Comparison of ENCODE assay signal across 13 cellular contexts in genomic region chr19:35754365-35755139, GRCh38. TPM values are rescaled to one million over a fixed set of nuclear protein-coding genes. Genes with fewer than 3 reads are reported as not detected.
DNase-seq lines count a peak whose midpoint lies in the region; ATAC-seq and TF ChIP-seq lines count a peak whose summit lies in the region.
"Had no signal": no experiment of that assay in that cellular context is flagged by ENCODE, and none has a peak within 500 bp of the region (broad histone marks: within the 10 kb centered on the region; RNA-seq: fewer than 3 reads in every experiment).

No MANE protein-coding gene starts in this region.

- peak overlapping the region; percentile 91 for H3K9ac ChIP-seq in smooth muscle cell (ENCODE audit: low read depth)

- H3K9me3 ChIP-seq in Caco-2 (no peaks in the 10 kb centered on the region), right atrium auricular region (no peaks in the 10 kb centered on the region), smooth muscle cell (replicated peaks; ENCODE audit: low read depth) (no peaks in the 10 kb centered on the region)

- H3K4me1 ChIP-seq in Caco-2 (peaks cover 6% of the 10 kb centered on the region), right atrium auricular region (peaks cover 0 to 44% of the 10 kb centered on the region in 2 donors), smooth muscle cell (ENCODE audit: low read depth) (peaks cover 28% of the 10 kb centered on the region)

- no TSS peak for BruUV-seq in Caco-2 (replicated peaks; lab: Mats Ljungman, UMichigan)

- H3K4me3 ChIP-seq in Caco-2 (ENCODE audit: low read depth, low read length), result no peak overlapping the region
- H3K4me3 ChIP-seq in right atrium auricular region, result peak overlapping the region in 1 of 2 donors; percentile 93
- peak overlapping the region; percentile 69 for H3K4me3 ChIP-seq in smooth muscle cell

- 79% methylated on average over 13 of the region's 13 CpGs for WGBS in smooth muscle cell (ENCODE audit: low lambda C conversion rate)

- H3K4me1 Mint-ChIP-seq in Caco-2 (ENCODE audit: low read depth, unreplicated experiment), result peaks cover 11% of the 10 kb centered on the region
- H3K4me1 Mint-ChIP-seq in activated T-helper 17 cell treated with anti-CD3 and anti-CD28 coated beads, Interleukin-2, amount 50 U/mL, for 72 hours, result peaks cover 12% of the 10 kb centered on the region

- no peaks in the 10 kb centered on the region for H3K27me3 Mint-ChIP-seq in Caco-2 (ENCODE audit: insufficient read depth, unreplicated experiment)
- no peaks in the 10 kb centered on the region for H3K27me3 Mint-ChIP-seq in activated T-helper 17 cell treated with anti-CD3 and anti-CD28 coated beads, Interleukin-2, amount 50 U/mL, for 72 hours

- no peak overlapping the region for H2AFZ ChIP-seq in smooth muscle cell (ENCODE audit: low read depth)

- TF ChIP-seq CTCF in Caco-2 (IDR thresholded peaks at IDR 0.05; ENCODE audit: insufficient read depth in 1 of 2, low read depth in 1 of 2, low read length in 1 of 2, severe bottlenecking in 1 of 2, unreplicated experiment in 1 of 2) (no peak), right atrium auricular region (IDR thresholded peaks at IDR 0.05) (no peak), smooth muscle cell (IDR thresholded peaks at IDR 0.05; ENCODE audit: borderline replicate concordance, insufficient read depth, poor library complexity, severe bottlenecking) (no peak)

- DNase-seq in Caco-2 (no peak), right atrium auricular region (ENCODE audit: low spot score) (no peak), smooth muscle cell (lab: John Stamatoyannopoulos, UW; ENCODE audit: unreplicated experiment) (no peak), HUDEP-2 (lab: John Stamatoyannopoulos, UW; ENCODE audit: unreplicated experiment in 76 of 76) (no peak)
- DNase-seq: CD8-positive, alpha-beta memory T cell; dermis blood vessel endothelial cell; mesendoderm; NCI-H510A treated with DMSO at 0.1 percent for 48 hours; RPMI8226 had no signal

- H3K79me2 ChIP-seq in smooth muscle cell (ENCODE audit: low read depth), result peaks cover 26% of the 10 kb centered on the region

- peaks cover 19% of the 10 kb centered on the region for H4K20me1 ChIP-seq in smooth muscle cell (ENCODE audit: low read depth)

- H3K36me3 ChIP-seq in Caco-2 (ENCODE audit: control insufficient read depth, insufficient read depth, low read length) (no peaks in the 10 kb centered on the region), right atrium auricular region (peaks cover 28% of the 10 kb centered on the region), smooth muscle cell (ENCODE audit: low read depth) (no peaks in the 10 kb centered on the region)

- ATAC-seq in activated T-helper 17 cell treated with anti-CD3 and anti-CD28 coated beads, Interleukin-2, amount 50 U/mL, for 72 hours (replicated peaks), result no peak
- ATAC-seq in HG03354 (IDR thresholded peaks at IDR 0.05; ENCODE audit: poor library complexity, severe bottlenecking, unreplicated experiment) (no peak), GM21619 (IDR thresholded peaks at IDR 0.05; ENCODE audit: unreplicated experiment) (no peak), HG03095 (IDR thresholded peaks at IDR 0.05; ENCODE audit: unreplicated experiment) (no peak)

- H3K9me3 Mint-ChIP-seq in Caco-2 (ENCODE audit: unreplicated experiment), result no peaks in the 10 kb centered on the region
- H3K9me3 Mint-ChIP-seq in activated T-helper 17 cell treated with anti-CD3 and anti-CD28 coated beads, Interleukin-2, amount 50 U/mL, for 72 hours, result no peaks in the 10 kb centered on the region

- CTCF ChIA-PET in Caco-2 (lab: Charles Lee), result no interaction called here

- H3K27ac ChIP-seq in right atrium auricular region (peak overlapping the region; percentile 97 to 98), smooth muscle cell (ENCODE audit: low read depth) (peak overlapping the region; percentile 99)

- intact Hi-C loops in Caco-2 (cut with micrococcal nuclease; ENCODE audit: unreplicated experiment), result loop anchor here (5.0 kb wide), 1 partner anchor 107 kb away; the partner anchor contains the start of gene COX6B1

- no peak overlapping the region for H3K27ac Mint-ChIP-seq in Caco-2 (ENCODE audit: unreplicated experiment)
- no peak overlapping the region for H3K27ac Mint-ChIP-seq in activated T-helper 17 cell treated with anti-CD3 and anti-CD28 coated beads, Interleukin-2, amount 50 U/mL, for 72 hours

- no peaks in the 10 kb centered on the region for H3K27me3 ChIP-seq in Caco-2 (replicated peaks; ENCODE audit: control insufficient read depth, insufficient read depth, low read length)
- H3K27me3 ChIP-seq in right atrium auricular region, result no peaks in the 10 kb centered on the region
- no peaks in the 10 kb centered on the region for H3K27me3 ChIP-seq in smooth muscle cell (ENCODE audit: low read depth)

- POLR2A ChIA-PET in Caco-2 (lab: Charles Lee), result no interaction called here

- peaks cover 27% of the 10 kb centered on the region for H3F3A ChIP-seq in smooth muscle cell (ENCODE audit: low read depth)

- H3K4me2 ChIP-seq in smooth muscle cell, result peak overlapping the region; percentile 86

- peaks cover 33% of the 10 kb centered on the region for H3K36me3 Mint-ChIP-seq in Caco-2 (ENCODE audit: insufficient read depth, unreplicated experiment)
- peaks cover 12% of the 10 kb centered on the region for H3K36me3 Mint-ChIP-seq in activated T-helper 17 cell treated with anti-CD3 and anti-CD28 coated beads, Interleukin-2, amount 50 U/mL, for 72 hours (ENCODE audit: low read depth)

- peak overlapping the region; percentile 64 for H3K4me3 Mint-ChIP-seq in Caco-2 (ENCODE audit: unreplicated experiment)
- peak overlapping the region; percentile 43 for H3K4me3 Mint-ChIP-seq in activated T-helper 17 cell treated with anti-CD3 and anti-CD28 coated beads, Interleukin-2, amount 50 U/mL, for 72 hours

RNA-seq across cellular contexts. Expression of gene HSPB6, which starts 2.3 kb away (rescaled TPM):
- total RNA-seq in Caco-2 (2022), result 0.48 and 0.81 TPM in 2 replicates
- not detected for total RNA-seq in activated T-helper 17 cell treated with anti-CD3 and anti-CD28 coated beads, Interleukin-2, amount 50 U/mL, for 72 hours
- total RNA-seq in right atrium auricular region, result 100 to 1,000 TPM in 1 of 2 donors, 10 to 100 TPM in 1; 98.4 to 104 TPM
- total RNA-seq in smooth muscle cell, result 19.1 and 20.6 TPM in 2 replicates
- 173 and 254 TPM in 2 replicates for polyA plus RNA-seq in smooth muscle cell
- total RNA-seq: CD8-positive, alpha-beta memory T cell had no signal
- polyA plus RNA-seq: CD8-positive, alpha-beta memory T cell had no signal

RNA-seq across cellular contexts. Expression of gene PROSER3, which starts 3.4 kb away (rescaled TPM):
- total RNA-seq in Caco-2 (2022) (34.6 and 37.0 TPM in 2 replicates), right atrium auricular region (1 to 10 TPM; 7.2 TPM), smooth muscle cell (6.1 and 13.7 TPM in 2 replicates)
- total RNA-seq in activated T-helper 17 cell treated with anti-CD3 and anti-CD28 coated beads, Interleukin-2, amount 50 U/mL, for 72 hours, result 10 to 100 TPM; 28.4 to 31.2 TPM
- polyA plus RNA-seq in smooth muscle cell, result 24.8 and 32.3 TPM in 2 replicates

RNA-seq across cellular contexts. Expression of gene LIN37, which starts 6.2 kb away (rescaled TPM):
- total RNA-seq in Caco-2 (2022) (8.1 and 10.2 TPM in 2 replicates), right atrium auricular region (10 to 100 TPM in 1 of 2 donors, 1 to 10 TPM in 1; 8.9 to 13.6 TPM), smooth muscle cell (17.8 and 20.3 TPM in 2 replicates)
- 10 to 100 TPM; 11.0 to 20.1 TPM for total RNA-seq in activated T-helper 17 cell treated with anti-CD3 and anti-CD28 coated beads, Interleukin-2, amount 50 U/mL, for 72 hours
- 16.4 and 24.2 TPM in 2 replicates for polyA plus RNA-seq in smooth muscle cell

RNA-seq across cellular contexts. Expression of gene PSENEN, which starts 9.1 kb away (rescaled TPM):
- total RNA-seq in Caco-2 (2022) (70.2 and 70.5 TPM in 2 replicates), right atrium auricular region (10 to 100 TPM; 26.1 to 35.0 TPM), smooth muscle cell (53.3 and 65.4 TPM in 2 replicates)
- total RNA-seq in activated T-helper 17 cell treated with anti-CD3 and anti-CD28 coated beads, Interleukin-2, amount 50 U/mL, for 72 hours, result 10 to 100 TPM; 34.0 to 51.2 TPM
- 137 and 167 TPM in 2 replicates for polyA plus RNA-seq in smooth muscle cell

RNA-seq across cellular contexts. Expression of gene U2AF1L4, which starts 9.3 kb away (rescaled TPM):
- 21.3 and 24.6 TPM in 2 replicates for total RNA-seq in Caco-2 (2022)
- total RNA-seq in activated T-helper 17 cell treated with anti-CD3 and anti-CD28 coated beads, Interleukin-2, amount 50 U/mL, for 72 hours, result 10 to 100 TPM; 17.8 to 21.6 TPM
- total RNA-seq in right atrium auricular region, result 10 to 100 TPM; 19.9 to 33.1 TPM
- 14.6 and 17.0 TPM in 2 replicates for total RNA-seq in smooth muscle cell
- 29.3 and 31.5 TPM in 2 replicates for polyA plus RNA-seq in smooth muscle cell

Comparison
In these comparisons a context has a peak if more than half of its experiments do, and no peak if none do; other contexts are left out.
1. RNA of gene HSPB6, which starts 2.3 kb away (total RNA-seq): 98.4 to 104 TPM in right atrium auricular region and 19.1 to 20.6 TPM in smooth muscle cell; 0.48 to 0.81 TPM in Caco-2 and not detected in activated T-helper 17 cell treated with anti-CD3 and anti-CD28 coated beads, Interleukin-2, amount 50 U/mL, for 72 hours; every median in the first group is over 10 times any median in the second.